Comparison of ENCODE assay signal across 18 cellular contexts in genomic region chr10:74787457-74787856, GRCh38.
"Had no signal": no experiment of that assay in that cellular context is flagged by ENCODE, and none has a peak within 500 bp of the region (broad histone marks: within the 10 kb centered on the region; RNA-seq: fewer than 3 reads in every experiment).

No MANE protein-coding gene starts in this region.

- H3K4me3 ChIP-seq: esophagus muscularis mucosa, heart right ventricle, left ventricle myocardium inferior, spleen, upper lobe of right lung had no signal

- H3K36me3 ChIP-seq: esophagus muscularis mucosa, heart right ventricle, left ventricle myocardium inferior, spleen, upper lobe of right lung had no signal

- DNase-seq: activated CD4-positive, alpha-beta T cell treated with anti-CD3 and anti-CD28 coated beads, Interleukin-2, amount 50 U/mL, for 1 hour; activated CD4-positive, CD25-positive, alpha-beta regulatory T cell treated with anti-CD3 and anti-CD28 coated beads, Interleukin-2, amount 50 U/mL, for 72 hours; activated CD8-positive, alpha-beta memory T cell treated with anti-CD3 and anti-CD28 coated beads for 24 hours; activated effector memory CD4-positive, alpha-beta T cell treated with anti-CD3 and anti-CD28 coated beads, Interleukin-2, amount 50 U/mL, for 16 hours; activated T-cell treated with anti-CD3 and anti-CD28 coated beads, Interleukin-2, amount 50 U/mL, for 72 hours; effector CD4-positive, alpha-beta T cell; heart right ventricle; left ventricle myocardium inferior; mammary epithelial cell; nephron progenitor cell; nucleus accumbens; retina; spleen; stimulated activated naive CD4-positive, alpha-beta T cell; T1000; upper lobe of right lung had no signal

- H3K27ac Mint-ChIP-seq: activated naive CD4-positive, alpha-beta T cell treated with anti-CD3 and anti-CD28 coated beads, Interleukin-2, amount 50 U/mL, for 24 hours; activated T-cell treated with anti-CD3 and anti-CD28 coated beads, Interleukin-2, amount 50 U/mL, for 72 hours; nephron progenitor cell had no signal

- H3K9me3 ChIP-seq: esophagus muscularis mucosa, heart right ventricle, left ventricle myocardium inferior, spleen, upper lobe of right lung had no signal

- H3K27ac ChIP-seq: esophagus muscularis mucosa, heart right ventricle, left ventricle myocardium inferior, spleen, upper lobe of right lung had no signal

- H3K9me3 Mint-ChIP-seq: activated naive CD4-positive, alpha-beta T cell treated with anti-CD3 and anti-CD28 coated beads, Interleukin-2, amount 50 U/mL, for 24 hours; nephron progenitor cell had no signal

- H3K27me3 ChIP-seq: esophagus muscularis mucosa, heart right ventricle, spleen, upper lobe of right lung had no signal

- H3K4me1 ChIP-seq: esophagus muscularis mucosa, heart right ventricle, left ventricle myocardium inferior, spleen, upper lobe of right lung had no signal

- H3K27me3 Mint-ChIP-seq: activated naive CD4-positive, alpha-beta T cell treated with anti-CD3 and anti-CD28 coated beads, Interleukin-2, amount 50 U/mL, for 24 hours had no signal

- H3K36me3 Mint-ChIP-seq: activated naive CD4-positive, alpha-beta T cell treated with anti-CD3 and anti-CD28 coated beads, Interleukin-2, amount 50 U/mL, for 24 hours had no signal

- H3K4me3 Mint-ChIP-seq: activated naive CD4-positive, alpha-beta T cell treated with anti-CD3 and anti-CD28 coated beads, Interleukin-2, amount 50 U/mL, for 24 hours; activated T-cell treated with anti-CD3 and anti-CD28 coated beads, Interleukin-2, amount 50 U/mL, for 72 hours; nephron progenitor cell had no signal

- ATAC-seq: activated T-cell treated with anti-CD3 and anti-CD28 coated beads, Interleukin-2, amount 50 U/mL, for 72 hours; heart right ventricle; upper lobe of right lung had no signal

- H3K4me1 Mint-ChIP-seq: activated naive CD4-positive, alpha-beta T cell treated with anti-CD3 and anti-CD28 coated beads, Interleukin-2, amount 50 U/mL, for 24 hours had no signal
